Comparison of ENCODE assay signal across 15 cellular contexts in genomic region chr2:69490486-69490885, GRCh38. TPM values are rescaled to one million over a fixed set of nuclear protein-coding genes. Genes with fewer than 3 reads are reported as not detected.
DNase-seq lines count a peak whose midpoint lies in the region; ATAC-seq and TF ChIP-seq lines count a peak whose summit lies in the region.
"Had no signal": no experiment of that assay in that cellular context is flagged by ENCODE, and none has a peak within 500 bp of the region (broad histone marks: within the 10 kb centered on the region; RNA-seq: fewer than 3 reads in every experiment).

No MANE protein-coding gene starts in this region.

- no peak overlapping the region for H3K4me3 Mint-ChIP-seq in activated CD4-positive, alpha-beta memory T cell treated with anti-CD3 and anti-CD28 coated beads for 36 hours
- H3K4me3 Mint-ChIP-seq in activated CD4-positive, alpha-beta memory T cell treated with anti-CD3 and anti-CD28 coated beads, Interleukin-2, amount 10 ng/mL, durations not matched to agents 7 days and 5 days, result no peak overlapping the region
- no peak overlapping the region for H3K4me3 Mint-ChIP-seq in activated naive CD8-positive, alpha-beta T cell treated with anti-CD3 and anti-CD28 coated beads for 36 hours
- H3K4me3 Mint-ChIP-seq in stimulated activated naive B cell treated with anti-CD40 and anti-IgM and Interleukin-4, amounts not matched to agents 10 μg/mL and 1 μg/mL and 100 μg/mL, for 72 hours, result no peak overlapping the region
- H3K4me3 Mint-ChIP-seq: neural crest cell had no signal

- ATAC-seq in stimulated activated naive B cell treated with anti-CD40 and anti-IgM and Interleukin-4, amounts not matched to agents 10 μg/mL and 1 μg/mL and 100 μg/mL, for 72 hours (replicated peaks), result peak; percentile 42 to 50
- ATAC-seq in GM18861 (IDR thresholded peaks at IDR 0.05; ENCODE audit: unreplicated experiment), result no peak

- peak; percentile 62 for DNase-seq in activated CD4-positive, alpha-beta memory T cell treated with anti-CD3 and anti-CD28 coated beads for 36 hours
- no peak for DNase-seq in activated CD4-positive, alpha-beta memory T cell treated with anti-CD3 and anti-CD28 coated beads, Interleukin-2, amount 10 ng/mL, durations not matched to agents 7 days and 5 days
- peak; percentile 73 for DNase-seq in RPMI8226
- peak; percentile 34 for DNase-seq in activated naive CD8-positive, alpha-beta T cell treated with anti-CD3 and anti-CD28 coated beads for 36 hours
- no peak for DNase-seq in stimulated activated naive B cell treated with anti-CD40 and anti-IgM and Interleukin-4, amounts not matched to agents 10 μg/mL and 1 μg/mL and 100 μg/mL, for 72 hours
- DNase-seq in NAMALWA (ENCODE audit: low spot score), result no peak
- no peak for DNase-seq in HEK293T (ENCODE audit: extremely low spot score)
- DNase-seq: erythroblast, glutamatergic neuron, H7, mammary epithelial cell, NCI-H2081, upper lobe of left lung had no signal

- intact Hi-C loops in activated CD4-positive, alpha-beta memory T cell treated with anti-CD3 and anti-CD28 coated beads for 36 hours (cut with micrococcal nuclease), result no loop called here

- H3K27me3 Mint-ChIP-seq in activated CD4-positive, alpha-beta memory T cell treated with anti-CD3 and anti-CD28 coated beads for 36 hours, result no peaks in the 10 kb centered on the region
- H3K27me3 Mint-ChIP-seq in activated CD4-positive, alpha-beta memory T cell treated with anti-CD3 and anti-CD28 coated beads, Interleukin-2, amount 10 ng/mL, durations not matched to agents 7 days and 5 days, result no peaks in the 10 kb centered on the region
- H3K27me3 Mint-ChIP-seq in activated naive CD8-positive, alpha-beta T cell treated with anti-CD3 and anti-CD28 coated beads for 36 hours, result no peaks in the 10 kb centered on the region
- H3K27me3 Mint-ChIP-seq in stimulated activated naive B cell treated with anti-CD40 and anti-IgM and Interleukin-4, amounts not matched to agents 10 μg/mL and 1 μg/mL and 100 μg/mL, for 72 hours, result peaks cover 0 to 5% of the 10 kb centered on the region in 2 donors

- no peaks in the 10 kb centered on the region for H3K9me3 Mint-ChIP-seq in activated CD4-positive, alpha-beta memory T cell treated with anti-CD3 and anti-CD28 coated beads for 36 hours
- no peaks in the 10 kb centered on the region for H3K9me3 Mint-ChIP-seq in activated CD4-positive, alpha-beta memory T cell treated with anti-CD3 and anti-CD28 coated beads, Interleukin-2, amount 10 ng/mL, durations not matched to agents 7 days and 5 days
- peaks cover 2% of the 10 kb centered on the region for H3K9me3 Mint-ChIP-seq in activated naive CD8-positive, alpha-beta T cell treated with anti-CD3 and anti-CD28 coated beads for 36 hours
- no peaks in the 10 kb centered on the region for H3K9me3 Mint-ChIP-seq in stimulated activated naive B cell treated with anti-CD40 and anti-IgM and Interleukin-4, amounts not matched to agents 10 μg/mL and 1 μg/mL and 100 μg/mL, for 72 hours
- H3K9me3 Mint-ChIP-seq: neural crest cell had no signal

- H3K4me1 Mint-ChIP-seq in activated CD4-positive, alpha-beta memory T cell treated with anti-CD3 and anti-CD28 coated beads for 36 hours (ENCODE audit: low read depth), result peaks cover 30% of the 10 kb centered on the region
- H3K4me1 Mint-ChIP-seq in activated CD4-positive, alpha-beta memory T cell treated with anti-CD3 and anti-CD28 coated beads, Interleukin-2, amount 10 ng/mL, durations not matched to agents 7 days and 5 days, result peaks cover 26% of the 10 kb centered on the region
- H3K4me1 Mint-ChIP-seq in activated naive CD8-positive, alpha-beta T cell treated with anti-CD3 and anti-CD28 coated beads for 36 hours, result peaks cover 26% of the 10 kb centered on the region
- peaks cover 6 to 14% of the 10 kb centered on the region in 2 donors for H3K4me1 Mint-ChIP-seq in stimulated activated naive B cell treated with anti-CD40 and anti-IgM and Interleukin-4, amounts not matched to agents 10 μg/mL and 1 μg/mL and 100 μg/mL, for 72 hours

- POLR2A ChIA-PET in activated CD4-positive, alpha-beta memory T cell treated with anti-CD3 and anti-CD28 coated beads for 36 hours (lab: Charles Lee), result no interaction called here
- POLR2A ChIA-PET in activated CD4-positive, alpha-beta memory T cell treated with anti-CD3 and anti-CD28 coated beads, Interleukin-2, amount 10 ng/mL, durations not matched to agents 7 days and 5 days (lab: Charles Lee), result interaction anchor here (1.9 kb wide), 1 partner anchor 53 kb away, joined by 5 read pairs; the partner anchor contains the start of gene NFU1
- POLR2A ChIA-PET in HEK293T (lab: Yijun Ruan, JAX), result no interaction called here

- peak overlapping the region; percentile 6 for H3K27ac Mint-ChIP-seq in activated CD4-positive, alpha-beta memory T cell treated with anti-CD3 and anti-CD28 coated beads for 36 hours
- H3K27ac Mint-ChIP-seq in activated CD4-positive, alpha-beta memory T cell treated with anti-CD3 and anti-CD28 coated beads, Interleukin-2, amount 10 ng/mL, durations not matched to agents 7 days and 5 days, result no peak overlapping the region
- H3K27ac Mint-ChIP-seq in activated naive CD8-positive, alpha-beta T cell treated with anti-CD3 and anti-CD28 coated beads for 36 hours, result peak overlapping the region; percentile 42
- no peak overlapping the region for H3K27ac Mint-ChIP-seq in stimulated activated naive B cell treated with anti-CD40 and anti-IgM and Interleukin-4, amounts not matched to agents 10 μg/mL and 1 μg/mL and 100 μg/mL, for 72 hours

- CTCF ChIA-PET in activated CD4-positive, alpha-beta memory T cell treated with anti-CD3 and anti-CD28 coated beads for 36 hours (lab: Charles Lee), result interaction anchor here (0.7 to 1.2 kb wide), 2 partner anchors 11 to 27 kb away, joined by 3 read pairs; no protein-coding TSS in a partner anchor
- CTCF ChIA-PET in activated CD4-positive, alpha-beta memory T cell treated with anti-CD3 and anti-CD28 coated beads, Interleukin-2, amount 10 ng/mL, durations not matched to agents 7 days and 5 days (lab: Charles Lee), result interaction anchor here (1.0 kb wide), 1 partner anchor 20 kb away, joined by 3 read pairs; no protein-coding TSS in a partner anchor
- CTCF ChIA-PET in HEK293T (lab: Yijun Ruan, JAX), result no interaction called here

- peaks cover 31% of the 10 kb centered on the region for H3K36me3 Mint-ChIP-seq in activated CD4-positive, alpha-beta memory T cell treated with anti-CD3 and anti-CD28 coated beads for 36 hours
- H3K36me3 Mint-ChIP-seq in activated CD4-positive, alpha-beta memory T cell treated with anti-CD3 and anti-CD28 coated beads, Interleukin-2, amount 10 ng/mL, durations not matched to agents 7 days and 5 days (ENCODE audit: low read depth), result peaks cover 60% of the 10 kb centered on the region
- peaks cover 39% of the 10 kb centered on the region for H3K36me3 Mint-ChIP-seq in activated naive CD8-positive, alpha-beta T cell treated with anti-CD3 and anti-CD28 coated beads for 36 hours
- peaks cover 3% of the 10 kb centered on the region in 2 donors for H3K36me3 Mint-ChIP-seq in stimulated activated naive B cell treated with anti-CD40 and anti-IgM and Interleukin-4, amounts not matched to agents 10 μg/mL and 1 μg/mL and 100 μg/mL, for 72 hours

TF ChIP-seq in HEK293T, 16 proteins besides CTCF, POLR2A, EP300 and RAD21:
- TF ChIP-seq ARNT (IDR thresholded peaks at IDR 0.05) (no peak), CTBP1 (IDR thresholded peaks at IDR 0.05; ENCODE audit: borderline replicate concordance) (no peak), SUZ12 (IDR thresholded peaks at IDR 0.05) (no peak), FOXK2 (IDR thresholded peaks at IDR 0.05) (no peak), PKNOX1 (IDR thresholded peaks at IDR 0.05) (no peak), SP1 (IDR thresholded peaks at IDR 0.05) (no peak), FOXA1 (IDR thresholded peaks at IDR 0.05) (no peak), HDGF (IDR thresholded peaks at IDR 0.05; ENCODE audit: borderline replicate concordance) (no peak), ZNF384 (IDR thresholded peaks at IDR 0.05) (no peak), BHLHE40 (IDR thresholded peaks at IDR 0.05; ENCODE audit: borderline replicate concordance) (no peak), ELF4 (IDR thresholded peaks at IDR 0.05) (no peak), TARDBP (IDR thresholded peaks at IDR 0.05) (no peak)

RNA-seq across cellular contexts. Expression of gene NFU1, which starts 53.3 kb away (rescaled TPM):
- total RNA-seq in activated CD4-positive, alpha-beta memory T cell treated with anti-CD3 and anti-CD28 coated beads for 36 hours, result 10 to 100 TPM; 37.8 to 44.5 TPM
- 10 to 100 TPM; 24.4 to 30.7 TPM for total RNA-seq in activated CD4-positive, alpha-beta memory T cell treated with anti-CD3 and anti-CD28 coated beads, Interleukin-2, amount 10 ng/mL, durations not matched to agents 7 days and 5 days
- total RNA-seq in activated naive CD8-positive, alpha-beta T cell treated with anti-CD3 and anti-CD28 coated beads for 36 hours, result 10 to 100 TPM; 47.4 to 50.9 TPM

Comparison
In these comparisons a context has a peak if more than half of its experiments do, and no peak if none do; other contexts are left out.
1. DNase-seq: peak in activated CD4-positive, alpha-beta memory T cell treated with anti-CD3 and anti-CD28 coated beads for 36 hours (single experiment), RPMI8226 (single experiment) and activated naive CD8-positive, alpha-beta T cell treated with anti-CD3 and anti-CD28 coated beads for 36 hours (single experiment); none in activated CD4-positive, alpha-beta memory T cell treated with anti-CD3 and anti-CD28 coated beads, Interleukin-2, amount 10 ng/mL, durations not matched to agents 7 days and 5 days (single experiment), stimulated activated naive B cell treated with anti-CD40 and anti-IgM and Interleukin-4, amounts not matched to agents 10 μg/mL and 1 μg/mL and 100 μg/mL, for 72 hours (single experiment), NAMALWA (single experiment) and HEK293T (single experiment).
2. H3K27ac Mint-ChIP-seq: peak in activated CD4-positive, alpha-beta memory T cell treated with anti-CD3 and anti-CD28 coated beads for 36 hours (single experiment) and activated naive CD8-positive, alpha-beta T cell treated with anti-CD3 and anti-CD28 coated beads for 36 hours (single experiment); none in activated CD4-positive, alpha-beta memory T cell treated with anti-CD3 and anti-CD28 coated beads, Interleukin-2, amount 10 ng/mL, durations not matched to agents 7 days and 5 days (single experiment) and stimulated activated naive B cell treated with anti-CD40 and anti-IgM and Interleukin-4, amounts not matched to agents 10 μg/mL and 1 μg/mL and 100 μg/mL, for 72 hours (single experiment).